Comparison of ENCODE assay signal across 8 cellular contexts in genomic region chr7:75994388-75995051, GRCh38. TPM values are rescaled to one million over a fixed set of nuclear protein-coding genes. Genes with fewer than 3 reads are reported as not detected.
DNase-seq lines count a peak whose midpoint lies in the region; FAIRE-seq and TF ChIP-seq lines count a peak whose summit lies in the region.

Gene TMEM120A, minus strand, starts transcription at chr7:75994595. Its CDS starts 25 bp downstream, at chr7:75994570.

- H3K4me1 Mint-ChIP-seq in HFFc6 (ENCODE audit: low read depth), result peaks cover 14% of the 10 kb centered on the region

- peaks cover 4% of the 10 kb centered on the region; the same call in 1 of the 2 replicates for H3K27me3 Mint-ChIP-seq in HFFc6 (ENCODE audit: insufficient read depth)

- in situ Hi-C loops in SK-MEL-5 (cut with HindIII; ENCODE audit: low pct_unique_long_range_greater_than_20kb, low sequenced_read_pairs), result no loop called here

- TF ChIP-seq CTCF in GM06990 (IDR thresholded peaks at IDR 0.05; ENCODE audit: insufficient read depth, low read length, poor library complexity, severe bottlenecking), result peak; percentile 19
- peak; percentile 60 for TF ChIP-seq CTCF in HFFc6 (IDR thresholded peaks at IDR 0.05)
- peak; percentile 77 for TF ChIP-seq CTCF in neutrophil (IDR thresholded peaks at IDR 0.05)
- no peak for TF ChIP-seq CTCF in subcutaneous adipose tissue (IDR thresholded peaks at IDR 0.05; ENCODE audit: low read depth)

- no peaks in the 10 kb centered on the region for H3K27me3 ChIP-seq in GM06990 (replicated peaks; ENCODE audit: control insufficient read depth, insufficient read depth, low read length)
- H3K27me3 ChIP-seq in neutrophil, result no peaks in the 10 kb centered on the region

- peak within 1 kb of the TSS; percentile 97 for H3K27ac ChIP-seq in neutrophil

- peaks cover 24% of the 10 kb centered on the region for H3K36me3 Mint-ChIP-seq in HFFc6 (ENCODE audit: low read depth)

- H3K9me3 Mint-ChIP-seq in HFFc6, result no peaks in the 10 kb centered on the region

- no peak for FAIRE-seq in frontal cortex (lab: Jason Lieb, UNC)

- DNase-seq in GM06990 (ENCODE audit: extremely low read depth, insufficient read length) (peak; percentile 90), HFFc6 (peak; percentile 89), NAMALWA (ENCODE audit: low spot score) (peak; percentile 96), SK-MEL-5 (ENCODE audit: low read depth, low spot score) (peak; percentile 94), frontal cortex (ENCODE audit: low spot score in 2 of 2) (peak; percentile 99 to 100)
- DNase-seq in activated naive CD4-positive, alpha-beta T cell treated with Interleukin-2 at 50 U/mL for 16 hours, result peak; percentile 93

- H3K4me3 Mint-ChIP-seq in HFFc6, result peak within 1 kb of the TSS; percentile 86

- H3K36me3 ChIP-seq in GM06990 (ENCODE audit: control insufficient read depth, insufficient read depth, low read length), result peaks cover 6% of the 10 kb centered on the region
- peaks cover 22% of the 10 kb centered on the region for H3K36me3 ChIP-seq in neutrophil

- H3K4me3 ChIP-seq in GM06990 (replicated peaks; ENCODE audit: low read depth, low read length) (peak within 1 kb of the TSS; percentile 91), neutrophil (ENCODE audit: low read depth in 1 of 2, low read length in 1 of 2) (peak within 1 kb of the TSS; percentile 92 to 95)

- peaks cover 47 to 52% of the 10 kb centered on the region in 2 experiments for H3K4me1 ChIP-seq in neutrophil (ENCODE audit: control insufficient read depth in 1 of 2, insufficient read depth in 1 of 2, low read depth in 1 of 2, low read length in 1 of 2)

- no peaks in the 10 kb centered on the region for H3K9me3 ChIP-seq in neutrophil

- peak within 1 kb of the TSS; percentile 74 for H3K27ac Mint-ChIP-seq in HFFc6

RNA-seq across cellular contexts. Expression of gene TMEM120A, which starts in this region (rescaled TPM):
- total RNA-seq in HFFc6 (2021; fragmentation: NEBNext Ultra II Directional; extraction: Animal tissue kit (Norgen Biotek cat#: 25700)), result 10 to 100 TPM; 35.5 to 47.3 (median 37.2) TPM
- 40.8 and 50.2 TPM in 2 replicates for total RNA-seq in SK-MEL-5 (2014; rRNA removed; shearing (Covaris generic))
- 70.5 and 71.6 TPM in 2 replicates for polyA plus RNA-seq in SK-MEL-5 (2015; cell fraction: cytosol; rRNA removed)
- polyA plus RNA-seq in SK-MEL-5 (2015; cell fraction: nucleus; rRNA removed), result 181 and 204 TPM in 2 replicates
- total RNA-seq in frontal cortex (26.1 TPM), subcutaneous adipose tissue (100 to 1,000 TPM in 1 of 4 donors, 10 to 100 TPM in 3; 55.2 to 113 (median 79.0) TPM)

Comparison
In these comparisons a context has a peak if more than half of its experiments do, and no peak if none do; other contexts are left out.
1. Peak in every context shown above with its lines: DNase-seq, H3K4me3 ChIP-seq and H3K27ac ChIP-seq.